ENCODE assay signal across 8 cellular contexts in genomic region chr12:53379389-53380103, GRCh38. TPM values are rescaled to one million over a fixed set of nuclear protein-coding genes. Genes with fewer than 3 reads are reported as not detected.
A peak's percentile ranks its signal among the peaks of the same experiment; 100 is the strongest.
DNase-seq lines count a peak whose midpoint lies in the region; TF ChIP-seq lines count a peak whose summit lies in the region.

No MANE protein-coding gene starts in this region.

- H3K4me3 ChIP-seq in GM08714 (ENCODE audit: low read length): peak overlapping the region; percentile 65; the same call in 1 of the 2 replicates
- peak overlapping the region; percentile 60 for H3K4me3 ChIP-seq in SJSA1
- H3K4me3 ChIP-seq in thymus (ENCODE audit: low read length): peak overlapping the region; percentile 95

- H3K36me3 ChIP-seq in SJSA1: peaks cover 32% of the 10 kb centered on the region
- peaks cover 24% of the 10 kb centered on the region for H3K36me3 ChIP-seq in thymus (ENCODE audit: control insufficient read depth, insufficient read depth)

- H3K4me1 Mint-ChIP-seq in HFFc6 (ENCODE audit: low read depth): peaks cover 30% of the 10 kb centered on the region

- H3K27ac Mint-ChIP-seq in HFFc6: no peak overlapping the region

- H3K36me3 Mint-ChIP-seq in HFFc6 (ENCODE audit: low read depth): peaks cover 31% of the 10 kb centered on the region

- H3K9me3 ChIP-seq in SJSA1 (replicated peaks): no peaks in the 10 kb centered on the region
- no peaks in the 10 kb centered on the region for H3K9me3 ChIP-seq in thymus (ENCODE audit: control insufficient read depth)

- no peak overlapping the region for H3K4me3 Mint-ChIP-seq in HFFc6

- no peak for TF ChIP-seq CTCF in HFFc6 (IDR thresholded peaks at IDR 0.05)

- H3K27ac ChIP-seq in SJSA1 (peak overlapping the region; percentile 76), thymus (ENCODE audit: low read depth) (peak overlapping the region; percentile 99)

- peaks cover 3% of the 10 kb centered on the region for H3K27me3 Mint-ChIP-seq in HFFc6 (ENCODE audit: insufficient read depth)

- H3K9me3 Mint-ChIP-seq in HFFc6: no peaks in the 10 kb centered on the region

- H3K4me1 ChIP-seq in SJSA1 (replicated peaks) (peaks cover 23% of the 10 kb centered on the region), thymus (ENCODE audit: control insufficient read depth, insufficient read depth, low read length) (peaks cover 26% of the 10 kb centered on the region)

- H3K27me3 ChIP-seq in SJSA1 (replicated peaks): no peaks in the 10 kb centered on the region
- H3K27me3 ChIP-seq in thymus (ENCODE audit: control insufficient read depth, insufficient read depth): no peaks in the 10 kb centered on the region

- DNase-seq in HFFc6 (peak; percentile 100), NAMALWA (ENCODE audit: low spot score) (peak; percentile 100), SJSA1 (ENCODE audit: low read depth in 1 of 2, low spot score in 2 of 2) (peak; percentile 99 to 100), glomerular visceral epithelial cell (ENCODE audit: extremely low spot score) (peak; percentile 100), occipital lobe (lab: John Stamatoyannopoulos, UW) (peak; percentile 100)
- peak; percentile 94 for DNase-seq in activated naive CD4-positive, alpha-beta T cell treated with anti-CD3 and anti-CD28 coated beads, Interleukin-2, amount 50 U/mL, for 16 hours

- WGBS in thymus: under 1% methylated on average over 29 of the region's 29 CpGs

RNA-seq across cellular contexts. Expression of gene SP1, which starts 0.4 kb away (rescaled TPM):
- total RNA-seq in HFFc6 (2021; fragmentation: NEBNext Ultra II Directional; extraction: Animal tissue kit (Norgen Biotek cat#: 25700)): 10 to 100 TPM; 38.2 to 51.8 (median 43.5) TPM
- total RNA-seq in SJSA1 (2014; rRNA removed; shearing (Covaris generic)): 19.8 and 33.9 TPM in 2 replicates
- total RNA-seq in occipital lobe: 14.8 TPM
- 17.6 TPM for polyA plus RNA-seq in thymus

RNA-seq across cellular contexts. Expression of gene SP7, which starts 43.4 kb away (rescaled TPM):
- not detected for total RNA-seq in HFFc6 (2021; fragmentation: NEBNext Ultra II Directional; extraction: Animal tissue kit (Norgen Biotek cat#: 25700))
- total RNA-seq in SJSA1 (2014; rRNA removed; shearing (Covaris generic)): not detected in 2 replicates
- not detected for total RNA-seq in occipital lobe
- polyA plus RNA-seq in thymus: 0.02 TPM

RNA-seq across cellular contexts. Expression of gene AMHR2, which starts 44.1 kb away (rescaled TPM):
- total RNA-seq in HFFc6 (2021; fragmentation: NEBNext Ultra II Directional; extraction: Animal tissue kit (Norgen Biotek cat#: 25700)): not detected
- not detected in 2 replicates for total RNA-seq in SJSA1 (2014; rRNA removed; shearing (Covaris generic))
- total RNA-seq in occipital lobe: not detected
- polyA plus RNA-seq in thymus: 0.14 TPM

RNA-seq across cellular contexts. Expression of gene AAAS, which starts 58.1 kb away (rescaled TPM):
- total RNA-seq in HFFc6 (2021; fragmentation: NEBNext Ultra II Directional; extraction: Animal tissue kit (Norgen Biotek cat#: 25700)): 10 to 100 TPM; 44.0 to 63.5 (median 54.0) TPM
- total RNA-seq in SJSA1 (2014; rRNA removed; shearing (Covaris generic)): 51.8 and 52.0 TPM in 2 replicates
- 28.9 TPM for total RNA-seq in occipital lobe
- polyA plus RNA-seq in thymus: 53.3 TPM

Comparison
In these comparisons a context has a peak if more than half of its experiments do, and no peak if none do; other contexts are left out.
1. Peak in every context shown above with its lines: DNase-seq, H3K4me3 ChIP-seq and H3K27ac ChIP-seq.